Comparison of ENCODE assay signal across 1 cellular context in genomic region chr10:132163278-132163765, GRCh38.
TF ChIP-seq lines count a peak whose summit lies in the region.

No MANE protein-coding gene starts in this region.

TF ChIP-seq in H1, 55 proteins besides CTCF, POLR2A, EP300 and RAD21 (continued from another document):
- TF ChIP-seq RNF2 (IDR thresholded peaks at IDR 0.05; ENCODE audit: borderline replicate concordance, low read depth, low read length, missing control alignments, poor library complexity, severe bottlenecking): no peak
- TF ChIP-seq TEAD4 (IDR thresholded peaks at IDR 0.05; ENCODE audit: low read depth, low read length): no peak
- no peak for TF ChIP-seq CTBP2 (IDR thresholded peaks at IDR 0.05; ENCODE audit: borderline replicate concordance, insufficient read depth, insufficient read length, low read length)
- TF ChIP-seq NANOG (IDR thresholded peaks at IDR 0.05; ENCODE audit: insufficient read depth, low read depth, low read length, poor library complexity, severe bottlenecking): no peak
- no peak for TF ChIP-seq EZH2 (IDR thresholded peaks at IDR 0.05; ENCODE audit: low read depth, low read length, severe bottlenecking)
- no peak for TF ChIP-seq RXRA (IDR thresholded peaks at IDR 0.05; ENCODE audit: insufficient read depth, low read depth, low read length)
- no peak for TF ChIP-seq RBBP5 (IDR thresholded peaks at IDR 0.05; ENCODE audit: borderline replicate concordance, low read depth, low read length)
- TF ChIP-seq ZNF274 (IDR thresholded peaks at IDR 0.05; ENCODE audit: borderline replicate concordance, extremely low read depth, low read length): no peak
- no peak for TF ChIP-seq TBP (IDR thresholded peaks at IDR 0.05; ENCODE audit: low read depth, low read length)
- TF ChIP-seq KDM5A (IDR thresholded peaks at IDR 0.05; ENCODE audit: low read length): no peak
- peak; percentile 63 for TF ChIP-seq CREB1 (IDR thresholded peaks at IDR 0.05)
- no peak for TF ChIP-seq RFX5 (IDR thresholded peaks at IDR 0.05; ENCODE audit: borderline replicate concordance, low read depth, low read length)
- TF ChIP-seq POU5F1 (IDR thresholded peaks at IDR 0.05; ENCODE audit: low read depth, low read length): no peak
- TF ChIP-seq SUZ12 (IDR thresholded peaks at IDR 0.05; ENCODE audit: low read length): no peak
- peak; percentile 78 for TF ChIP-seq SP1 (IDR thresholded peaks at IDR 0.05; ENCODE audit: low read depth, low read length)
- no peak for TF ChIP-seq HDAC6 (IDR thresholded peaks at IDR 0.05; ENCODE audit: low read depth, low read length)
- TF ChIP-seq ATF3 (IDR thresholded peaks at IDR 0.05; ENCODE audit: insufficient read depth, low read depth, low read length): no peak
- TF ChIP-seq USF2 (IDR thresholded peaks at IDR 0.05; ENCODE audit: low read length): no peak
- TF ChIP-seq CBX5 (IDR thresholded peaks at IDR 0.05; ENCODE audit: low read depth, low read length): no peak
- no peak for TF ChIP-seq KDM1A (IDR thresholded peaks at IDR 0.05; ENCODE audit: borderline replicate concordance, low read length)
- TF ChIP-seq ATF2 (IDR thresholded peaks at IDR 0.05; ENCODE audit: low read length): no peak
- no peak for TF ChIP-seq EGR1 (IDR thresholded peaks at IDR 0.05; ENCODE audit: borderline replicate concordance, low read depth, low read length)
- no peak for TF ChIP-seq BRCA1 (IDR thresholded peaks at IDR 0.05; ENCODE audit: low read depth, low read length)
- no peak for TF ChIP-seq CHD7 (IDR thresholded peaks at IDR 0.05; ENCODE audit: insufficient replicate concordance, low read length)
- no peak for TF ChIP-seq BCL11A (IDR thresholded peaks at IDR 0.05; ENCODE audit: low read depth in 2 of 2, low read length in 2 of 2)
- no peak for TF ChIP-seq SRF (IDR thresholded peaks at IDR 0.05; ENCODE audit: low read depth, low read length)
- no peak for TF ChIP-seq CHD2 (IDR thresholded peaks at IDR 0.05; ENCODE audit: low read length)
- TF ChIP-seq POLR2AphosphoS5 (IDR thresholded peaks at IDR 0.05; ENCODE audit: low read depth, low read length): no peak
- no peak for TF ChIP-seq NRF1 (IDR thresholded peaks at IDR 0.05; ENCODE audit: low read depth, low read length)
- 0 out of 2 replicates have a peak, but pooled peaks have one; percentile 44 for TF ChIP-seq SP4 (IDR thresholded peaks at IDR 0.05; ENCODE audit: low read length)
- TF ChIP-seq KDM4A (IDR thresholded peaks at IDR 0.05; ENCODE audit: low read depth, low read length, severe bottlenecking): peak; percentile 48
- no peak for TF ChIP-seq CEBPB (IDR thresholded peaks at IDR 0.05; ENCODE audit: low read depth, low read length)
- TF ChIP-seq FOSL1 (IDR thresholded peaks at IDR 0.05; ENCODE audit: insufficient read depth, low read depth, low read length): no peak
- TF ChIP-seq TCF12 (IDR thresholded peaks at IDR 0.05; ENCODE audit: low read depth, low read length): no peak
- TF ChIP-seq TAF7 (optimal IDR thresholded peaks at IDR 0.05; ENCODE audit: borderline replicate concordance, low read depth, low read length): no peak
